9 cellular contexts compared by ENCODE assay signal in the genomic region with DNA sequence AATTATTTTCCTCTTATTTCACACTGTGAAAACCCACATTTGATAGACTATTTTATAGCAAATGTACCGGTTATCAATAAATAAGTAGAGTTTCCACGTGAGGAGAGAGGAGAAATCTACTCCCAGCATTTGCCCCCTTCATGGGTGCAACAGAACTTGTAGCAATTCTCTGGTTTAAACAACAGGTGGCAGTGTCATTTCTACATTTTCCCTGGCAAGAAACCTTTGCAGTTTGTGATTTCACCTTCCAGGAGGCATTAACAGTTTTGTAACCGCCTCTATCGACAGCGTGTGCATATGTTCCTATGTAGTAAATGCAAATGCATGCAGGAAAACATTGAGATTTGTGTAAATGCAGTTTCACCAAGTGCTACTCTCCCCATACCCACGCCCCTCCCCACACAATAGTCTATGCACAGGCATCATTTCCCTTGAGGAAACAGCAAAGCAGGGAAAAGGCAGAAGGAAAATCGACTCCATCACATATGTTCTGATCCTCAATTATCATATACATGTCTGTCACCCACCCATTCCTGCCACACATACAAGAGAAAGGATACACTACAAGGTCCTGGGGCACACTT.
DNase-seq lines count a peak whose midpoint lies in the region; ATAC-seq, FAIRE-seq and TF ChIP-seq lines count a peak whose summit lies in the region.
"Had no signal": no experiment of that assay in that cellular context is flagged by ENCODE, and none has a peak within 500 bp of the region (broad histone marks: within the 10 kb centered on the region; RNA-seq: fewer than 3 reads in every experiment).

No MANE protein-coding gene starts in this region.

- no TSS peak for BruUV-seq in OCI-LY7 (replicated peaks; lab: Mats Ljungman, UMichigan)

- H3K79me2 ChIP-seq in OCI-LY7 (ENCODE audit: insufficient read depth, low read depth, low read length) (no peaks in the 10 kb centered on the region), osteoblast (ENCODE audit: insufficient read depth, low read length) (no peaks in the 10 kb centered on the region)

- H4K20me1 ChIP-seq in OCI-LY7 (ENCODE audit: insufficient read depth, low read length) (no peaks in the 10 kb centered on the region), osteoblast (ENCODE audit: insufficient read depth, low read length) (no peaks in the 10 kb centered on the region)

- no peaks in the 10 kb centered on the region for H3K9me2 ChIP-seq in OCI-LY7 (ENCODE audit: insufficient read depth, low read length)

- H3K27ac ChIP-seq in OCI-LY7 (ENCODE audit: low read depth, low read length, poor library complexity, severe bottlenecking) (no peak overlapping the region), osteoblast (ENCODE audit: low read depth, low read length) (no peak overlapping the region)

- DNase-seq in EL (peak; percentile 37), HTR-8/SVneo (ENCODE audit: insufficient read length, low spot score) (peak; percentile 40), OCI-LY7 (ENCODE audit: low spot score) (peak; percentile 26), epithelial cell of esophagus (ENCODE audit: low read depth) (peak; percentile 60), osteoblast (ENCODE audit: insufficient read length, low spot score, missing footprints) (no peak), ecto neural progenitor cell (ENCODE audit: low spot score) (no peak)

- TF ChIP-seq CTCF in OCI-LY7 (conservative IDR thresholded peaks at IDR 0.05; ENCODE audit: low read length) (peak; percentile 68), epithelial cell of esophagus (IDR thresholded peaks at IDR 0.05; ENCODE audit: insufficient read depth, low read depth, low read length, missing control alignments) (peak; percentile 72), osteoblast (IDR thresholded peaks at IDR 0.05; ENCODE audit: extremely low read depth, low read depth, low read length) (peak; percentile 62)

- no peak for ATAC-seq in activated CD4-positive, CD25-positive, alpha-beta regulatory T cell treated with anti-CD3 and anti-CD28 coated beads, Interleukin-2, amount 50 U/mL, for 24 hours
- ATAC-seq in HG03439 (IDR thresholded peaks at IDR 0.05; ENCODE audit: unreplicated experiment), result no peak
- ATAC-seq: T-cell had no signal

- CTCF ChIA-PET in OCI-LY7 (lab: Charles Lee; ENCODE audit: unreplicated experiment), result no interaction called here

- H3K27me3 ChIP-seq in osteoblast (ENCODE audit: insufficient read depth, low read length), result no peaks in the 10 kb centered on the region

- H3K4me2 ChIP-seq in OCI-LY7 (ENCODE audit: low read length) (no peak overlapping the region), osteoblast (ENCODE audit: insufficient read depth, low read length) (no peak overlapping the region)

- peak; percentile 63 for FAIRE-seq in HTR-8/SVneo (lab: Jason Lieb, UNC)

- intact Hi-C loops in OCI-LY7 (cut with micrococcal nuclease; ENCODE audit: unreplicated experiment), result loop anchor here (5.0 kb wide), 2 partner anchors 440 to 740 kb away; no protein-coding TSS in a partner anchor

- H3K9me3 ChIP-seq in OCI-LY7 (ENCODE audit: low read length), result no peaks in the 10 kb centered on the region
- no peaks in the 10 kb centered on the region for H3K9me3 ChIP-seq in osteoblast (ENCODE audit: low read depth, low read length)

- POLR2A ChIA-PET in OCI-LY7 (lab: Charles Lee), result no interaction called here

- H2AFZ ChIP-seq in OCI-LY7 (ENCODE audit: low read length), result no peak overlapping the region
- no peak overlapping the region for H2AFZ ChIP-seq in osteoblast (ENCODE audit: low read length)

- no peaks in the 10 kb centered on the region for H3K4me1 ChIP-seq in OCI-LY7 (ENCODE audit: insufficient read depth, low read length, poor library complexity, severe bottlenecking)
- no peaks in the 10 kb centered on the region for H3K4me1 ChIP-seq in osteoblast (ENCODE audit: insufficient read depth, low read length)

- H3K36me3 ChIP-seq in OCI-LY7 (ENCODE audit: insufficient read depth, low read length) (no peaks in the 10 kb centered on the region), osteoblast (ENCODE audit: insufficient read depth, low read length) (no peaks in the 10 kb centered on the region)

- H3K4me3 ChIP-seq in OCI-LY7 (ENCODE audit: low read depth, low read length, poor library complexity, severe bottlenecking) (no peak overlapping the region), epithelial cell of esophagus (ENCODE audit: low read length) (no peak overlapping the region), osteoblast (ENCODE audit: insufficient read depth, low read length) (no peak overlapping the region)

Comparison
In these comparisons a context has a peak if more than half of its experiments do, and no peak if none do; other contexts are left out.
1. DNase-seq: peak in EL (single experiment), HTR-8/SVneo (single experiment), OCI-LY7 (single experiment) and epithelial cell of esophagus (single experiment); none in osteoblast (single experiment) and ecto neural progenitor cell (single experiment).
2. Peak in every context shown above with its lines, with median percentiles within 50 percentile points of each other: CTCF ChIP-seq.